ENCODE assay signal across 15 cellular contexts in genomic region chr5:124252094-124252750, GRCh38.
DNase-seq lines count a peak whose midpoint lies in the region; TF ChIP-seq lines count a peak whose summit lies in the region.
"Had no signal": no experiment of that assay in that cellular context is flagged by ENCODE, and none has a peak within 500 bp of the region (broad histone marks: within the 10 kb centered on the region; RNA-seq: fewer than 3 reads in every experiment).

No MANE protein-coding gene starts in this region.

- no peak overlapping the region for H3K4me3 ChIP-seq in astrocyte of the spinal cord (ENCODE audit: low read depth, low read length)
- H3K4me3 ChIP-seq: BLaER1 treated with 17β-estradiol and CSF1 and Interleukin-3, amounts not matched to agents 10 nM and 100 nM; left ventricle myocardium inferior had no signal

- TF ChIP-seq CTCF in astrocyte of the spinal cord (IDR thresholded peaks at IDR 0.05; ENCODE audit: low read depth, low read length) (no peak), GM20000 (IDR thresholded peaks at IDR 0.05; ENCODE audit: extremely low read depth, missing control alignments) (no peak)

- in situ Hi-C loops in astrocyte of the spinal cord (cut with HindIII; ENCODE audit: low sequenced_read_pairs), result no loop called here

- peak; percentile 65 for DNase-seq in DMS53 treated with DMSO at 0.1 percent for 48 hours (lab: John Stamatoyannopoulos, UW; ENCODE audit: unreplicated experiment)
- peak; percentile 62 for DNase-seq in NCI-H146 treated with DMSO at 0.1 percent for 48 hours (lab: John Stamatoyannopoulos, UW; ENCODE audit: unreplicated experiment)
- DNase-seq in astrocyte of the spinal cord (ENCODE audit: low read depth, low spot score), result peak; percentile 3
- DNase-seq in myocyte (ENCODE audit: low read depth), result peak; percentile 81
- DNase-seq in RKO (ENCODE audit: low spot score), result no peak
- no peak for DNase-seq in SKM-1 (lab: John Stamatoyannopoulos, UW; ENCODE audit: unreplicated experiment)
- DNase-seq in GM20000 (ENCODE audit: low spot score), result no peak
- no peak for DNase-seq in activated T-cell treated with anti-CD3 and anti-CD28 coated beads for 4 hours
- DNase-seq: activated CD4-positive, alpha-beta memory T cell treated with anti-CD3 and anti-CD28 coated beads, Interleukin-2, amount 10 ng/mL, durations not matched to agents 7 days and 5 days; activated effector memory CD4-positive, alpha-beta T cell treated with Interleukin-2 at 50 U/mL for 16 hours; central memory CD4-positive, alpha-beta T cell; left ventricle myocardium inferior; NCI-H2081 treated with DMSO at 0.1 percent for 48 hours; small intestine had no signal

Comparison
In these comparisons a context has a peak if more than half of its experiments do, and no peak if none do; other contexts are left out.
1. DNase-seq: peak in DMS53 treated with DMSO at 0.1 percent for 48 hours (single experiment), NCI-H146 treated with DMSO at 0.1 percent for 48 hours (single experiment), astrocyte of the spinal cord (single experiment) and myocyte (single experiment); none in RKO (single experiment), SKM-1 (single experiment), GM20000 (single experiment) and activated T-cell treated with anti-CD3 and anti-CD28 coated beads for 4 hours (single experiment).